In the genomic region with DNA sequence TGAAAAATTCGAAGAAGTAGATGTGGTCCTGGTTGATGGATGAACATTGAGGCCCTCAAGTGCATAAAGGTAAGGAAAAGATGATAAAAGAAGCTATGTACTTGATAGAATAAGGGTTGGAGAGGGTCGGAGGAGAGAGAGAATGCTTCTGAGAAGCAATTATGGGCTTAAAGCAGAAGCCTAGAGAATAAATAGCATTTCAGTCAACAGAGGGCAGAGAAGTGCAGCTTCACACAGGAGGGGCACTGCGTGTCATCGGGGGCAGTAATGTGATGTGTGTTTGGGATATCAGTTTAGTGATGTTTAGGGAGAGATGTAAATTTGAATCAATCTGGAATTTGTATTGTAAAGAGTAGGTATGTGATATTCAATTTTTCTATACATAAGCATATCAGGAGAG, we compare ENCODE assay signal across 24 cellular contexts.
"Had no signal": no experiment of that assay in that cellular context is flagged by ENCODE, and none has a peak within 500 bp of the region (broad histone marks: within the 10 kb centered on the region; RNA-seq: fewer than 3 reads in every experiment).

No MANE protein-coding gene starts in this region.

- DNase-seq: activated CD4-positive, alpha-beta T cell treated with anti-CD3 and anti-CD28 coated beads for 36 hours; activated CD4-positive, alpha-beta T cell treated with anti-CD3 and anti-CD28 coated beads, Interleukin-2, amount 50 U/mL, for 48 hours; activated CD8-positive, alpha-beta memory T cell treated with anti-CD3 and anti-CD28 coated beads, Interleukin-2, amount 50 U/mL, for 48 hours; activated naive CD4-positive, alpha-beta T cell; activated T-cell treated with anti-CD3 and anti-CD28 coated beads, Interleukin-2, amount 50 U/mL, for 4 hours; central memory CD4-positive, alpha-beta T cell; effector memory CD4-positive, alpha-beta T cell; glutamatergic neuron; hippocampal formation; kidney glomerular epithelial cell; left lung; naive thymus-derived CD4-positive, alpha-beta T cell; retina; spleen; stimulated activated CD4-positive, alpha-beta T cell treated with anti-CD3 and anti-CD28 coated beads, Interleukin-4, amount 100 ng/mL, for 1 hour; stimulated activated naive CD4-positive, alpha-beta T cell; testis; trophoblast cell; uterus had no signal

- H3K27ac ChIP-seq: esophagus muscularis mucosa, left lung, spleen, testis, uterus had no signal

- H3K27me3 Mint-ChIP-seq: activated CD4-positive, alpha-beta T cell treated with anti-CD3 and anti-CD28 coated beads for 36 hours; activated naive CD8-positive, alpha-beta T cell; progenitor cell of endocrine pancreas had no signal

- ATAC-seq: activated CD4-positive, alpha-beta T cell treated with anti-CD3 and anti-CD28 coated beads for 36 hours; activated T-cell treated with anti-CD3 and anti-CD28 coated beads, Interleukin-2, amount 50 U/mL, for 4 hours; left lung; naive thymus-derived CD4-positive, alpha-beta T cell had no signal

- H3K36me3 ChIP-seq: esophagus muscularis mucosa, left lung, spleen, uterus had no signal

- H3K9me3 ChIP-seq: esophagus muscularis mucosa, left lung, testis, uterus had no signal

- H3K36me3 Mint-ChIP-seq: activated naive CD8-positive, alpha-beta T cell; naive thymus-derived CD4-positive, alpha-beta T cell had no signal

- H3K4me3 Mint-ChIP-seq: activated CD4-positive, alpha-beta T cell treated with anti-CD3 and anti-CD28 coated beads for 36 hours; activated naive CD8-positive, alpha-beta T cell; activated T-cell treated with anti-CD3 and anti-CD28 coated beads, Interleukin-2, amount 50 U/mL, for 4 hours; naive thymus-derived CD4-positive, alpha-beta T cell had no signal

- H3K4me3 ChIP-seq: esophagus muscularis mucosa, left lung, lung, spleen, testis, uterus had no signal

- H3K4me1 Mint-ChIP-seq: activated CD4-positive, alpha-beta T cell treated with anti-CD3 and anti-CD28 coated beads for 36 hours; naive thymus-derived CD4-positive, alpha-beta T cell had no signal

- H3K4me1 ChIP-seq: esophagus muscularis mucosa, left lung, spleen, testis, uterus had no signal

- H3K27me3 ChIP-seq: esophagus muscularis mucosa, left lung, spleen, testis, uterus had no signal

- H3K9me3 Mint-ChIP-seq: activated T-helper 2 cell treated with anti-CD3 and anti-CD28 coated beads, Interferon-gamma antibody, Interleukin-2, Interleukin-4, amounts not matched to agents 10 μg/mL and 5 μg/mL and 100 μg/mL, durations not matched to agents 14 hours and 24 hours and 36 hours had no signal

- H3K27ac Mint-ChIP-seq: activated CD4-positive, alpha-beta T cell treated with anti-CD3 and anti-CD28 coated beads for 36 hours; activated naive CD8-positive, alpha-beta T cell; activated T-helper 2 cell treated with anti-CD3 and anti-CD28 coated beads, Interferon-gamma antibody, Interleukin-2, Interleukin-4, amounts not matched to agents 10 μg/mL and 5 μg/mL and 100 μg/mL, durations not matched to agents 14 hours and 24 hours and 36 hours; naive thymus-derived CD4-positive, alpha-beta T cell; progenitor cell of endocrine pancreas had no signal
